Comparison of ENCODE assay signal across 1 cellular context in the genomic region with DNA sequence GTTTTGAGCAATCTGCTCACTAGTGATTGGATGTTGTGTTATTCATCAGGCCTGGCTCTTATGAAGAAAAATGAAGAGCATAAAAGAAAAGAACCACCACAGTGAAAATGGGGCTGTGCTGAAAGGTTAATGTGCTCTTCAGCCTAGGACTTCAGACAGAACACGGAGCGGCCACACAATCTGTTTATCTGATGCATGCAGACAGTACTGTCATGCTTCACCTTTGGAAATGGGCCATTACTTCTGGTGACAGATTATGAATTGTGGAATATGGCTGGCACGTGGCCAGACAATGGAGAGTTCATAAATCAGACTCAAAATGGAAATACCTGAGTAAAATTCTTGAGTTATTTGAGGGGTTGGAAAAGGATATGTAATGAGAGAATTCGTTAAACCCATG.
TF ChIP-seq lines count a peak whose summit lies in the region.

No MANE protein-coding gene starts in this region.

TF ChIP-seq in GM23338, 12 proteins besides CTCF, POLR2A, EP300 and RAD21 (continued from another document):
- TF ChIP-seq, protein P1, sequence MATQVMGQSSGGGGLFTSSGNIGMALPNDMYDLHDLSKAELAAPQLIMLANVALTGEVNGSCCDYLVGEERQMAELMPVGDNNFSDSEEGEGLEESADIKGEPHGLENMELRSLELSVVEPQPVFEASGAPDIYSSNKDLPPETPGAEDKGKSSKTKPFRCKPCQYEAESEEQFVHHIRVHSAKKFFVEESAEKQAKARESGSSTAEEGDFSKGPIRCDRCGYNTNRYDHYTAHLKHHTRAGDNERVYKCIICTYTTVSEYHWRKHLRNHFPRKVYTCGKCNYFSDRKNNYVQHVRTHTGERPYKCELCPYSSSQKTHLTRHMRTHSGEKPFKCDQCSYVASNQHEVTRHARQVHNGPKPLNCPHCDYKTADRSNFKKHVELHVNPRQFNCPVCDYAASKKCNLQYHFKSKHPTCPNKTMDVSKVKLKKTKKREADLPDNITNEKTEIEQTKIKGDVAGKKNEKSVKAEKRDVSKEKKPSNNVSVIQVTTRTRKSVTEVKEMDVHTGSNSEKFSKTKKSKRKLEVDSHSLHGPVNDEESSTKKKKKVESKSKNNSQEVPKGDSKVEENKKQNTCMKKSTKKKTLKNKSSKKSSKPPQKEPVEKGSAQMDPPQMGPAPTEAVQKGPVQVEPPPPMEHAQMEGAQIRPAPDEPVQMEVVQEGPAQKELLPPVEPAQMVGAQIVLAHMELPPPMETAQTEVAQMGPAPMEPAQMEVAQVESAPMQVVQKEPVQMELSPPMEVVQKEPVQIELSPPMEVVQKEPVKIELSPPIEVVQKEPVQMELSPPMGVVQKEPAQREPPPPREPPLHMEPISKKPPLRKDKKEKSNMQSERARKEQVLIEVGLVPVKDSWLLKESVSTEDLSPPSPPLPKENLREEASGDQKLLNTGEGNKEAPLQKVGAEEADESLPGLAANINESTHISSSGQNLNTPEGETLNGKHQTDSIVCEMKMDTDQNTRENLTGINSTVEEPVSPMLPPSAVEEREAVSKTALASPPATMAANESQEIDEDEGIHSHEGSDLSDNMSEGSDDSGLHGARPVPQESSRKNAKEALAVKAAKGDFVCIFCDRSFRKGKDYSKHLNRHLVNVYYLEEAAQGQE (IDR thresholded peaks at IDR 0.05; ENCODE audit: unreplicated experiment) = no peak
- TF ChIP-seq NANOG (IDR thresholded peaks at IDR 0.05; ENCODE audit: borderline replicate concordance) = no peak
- TF ChIP-seq, protein P2, sequence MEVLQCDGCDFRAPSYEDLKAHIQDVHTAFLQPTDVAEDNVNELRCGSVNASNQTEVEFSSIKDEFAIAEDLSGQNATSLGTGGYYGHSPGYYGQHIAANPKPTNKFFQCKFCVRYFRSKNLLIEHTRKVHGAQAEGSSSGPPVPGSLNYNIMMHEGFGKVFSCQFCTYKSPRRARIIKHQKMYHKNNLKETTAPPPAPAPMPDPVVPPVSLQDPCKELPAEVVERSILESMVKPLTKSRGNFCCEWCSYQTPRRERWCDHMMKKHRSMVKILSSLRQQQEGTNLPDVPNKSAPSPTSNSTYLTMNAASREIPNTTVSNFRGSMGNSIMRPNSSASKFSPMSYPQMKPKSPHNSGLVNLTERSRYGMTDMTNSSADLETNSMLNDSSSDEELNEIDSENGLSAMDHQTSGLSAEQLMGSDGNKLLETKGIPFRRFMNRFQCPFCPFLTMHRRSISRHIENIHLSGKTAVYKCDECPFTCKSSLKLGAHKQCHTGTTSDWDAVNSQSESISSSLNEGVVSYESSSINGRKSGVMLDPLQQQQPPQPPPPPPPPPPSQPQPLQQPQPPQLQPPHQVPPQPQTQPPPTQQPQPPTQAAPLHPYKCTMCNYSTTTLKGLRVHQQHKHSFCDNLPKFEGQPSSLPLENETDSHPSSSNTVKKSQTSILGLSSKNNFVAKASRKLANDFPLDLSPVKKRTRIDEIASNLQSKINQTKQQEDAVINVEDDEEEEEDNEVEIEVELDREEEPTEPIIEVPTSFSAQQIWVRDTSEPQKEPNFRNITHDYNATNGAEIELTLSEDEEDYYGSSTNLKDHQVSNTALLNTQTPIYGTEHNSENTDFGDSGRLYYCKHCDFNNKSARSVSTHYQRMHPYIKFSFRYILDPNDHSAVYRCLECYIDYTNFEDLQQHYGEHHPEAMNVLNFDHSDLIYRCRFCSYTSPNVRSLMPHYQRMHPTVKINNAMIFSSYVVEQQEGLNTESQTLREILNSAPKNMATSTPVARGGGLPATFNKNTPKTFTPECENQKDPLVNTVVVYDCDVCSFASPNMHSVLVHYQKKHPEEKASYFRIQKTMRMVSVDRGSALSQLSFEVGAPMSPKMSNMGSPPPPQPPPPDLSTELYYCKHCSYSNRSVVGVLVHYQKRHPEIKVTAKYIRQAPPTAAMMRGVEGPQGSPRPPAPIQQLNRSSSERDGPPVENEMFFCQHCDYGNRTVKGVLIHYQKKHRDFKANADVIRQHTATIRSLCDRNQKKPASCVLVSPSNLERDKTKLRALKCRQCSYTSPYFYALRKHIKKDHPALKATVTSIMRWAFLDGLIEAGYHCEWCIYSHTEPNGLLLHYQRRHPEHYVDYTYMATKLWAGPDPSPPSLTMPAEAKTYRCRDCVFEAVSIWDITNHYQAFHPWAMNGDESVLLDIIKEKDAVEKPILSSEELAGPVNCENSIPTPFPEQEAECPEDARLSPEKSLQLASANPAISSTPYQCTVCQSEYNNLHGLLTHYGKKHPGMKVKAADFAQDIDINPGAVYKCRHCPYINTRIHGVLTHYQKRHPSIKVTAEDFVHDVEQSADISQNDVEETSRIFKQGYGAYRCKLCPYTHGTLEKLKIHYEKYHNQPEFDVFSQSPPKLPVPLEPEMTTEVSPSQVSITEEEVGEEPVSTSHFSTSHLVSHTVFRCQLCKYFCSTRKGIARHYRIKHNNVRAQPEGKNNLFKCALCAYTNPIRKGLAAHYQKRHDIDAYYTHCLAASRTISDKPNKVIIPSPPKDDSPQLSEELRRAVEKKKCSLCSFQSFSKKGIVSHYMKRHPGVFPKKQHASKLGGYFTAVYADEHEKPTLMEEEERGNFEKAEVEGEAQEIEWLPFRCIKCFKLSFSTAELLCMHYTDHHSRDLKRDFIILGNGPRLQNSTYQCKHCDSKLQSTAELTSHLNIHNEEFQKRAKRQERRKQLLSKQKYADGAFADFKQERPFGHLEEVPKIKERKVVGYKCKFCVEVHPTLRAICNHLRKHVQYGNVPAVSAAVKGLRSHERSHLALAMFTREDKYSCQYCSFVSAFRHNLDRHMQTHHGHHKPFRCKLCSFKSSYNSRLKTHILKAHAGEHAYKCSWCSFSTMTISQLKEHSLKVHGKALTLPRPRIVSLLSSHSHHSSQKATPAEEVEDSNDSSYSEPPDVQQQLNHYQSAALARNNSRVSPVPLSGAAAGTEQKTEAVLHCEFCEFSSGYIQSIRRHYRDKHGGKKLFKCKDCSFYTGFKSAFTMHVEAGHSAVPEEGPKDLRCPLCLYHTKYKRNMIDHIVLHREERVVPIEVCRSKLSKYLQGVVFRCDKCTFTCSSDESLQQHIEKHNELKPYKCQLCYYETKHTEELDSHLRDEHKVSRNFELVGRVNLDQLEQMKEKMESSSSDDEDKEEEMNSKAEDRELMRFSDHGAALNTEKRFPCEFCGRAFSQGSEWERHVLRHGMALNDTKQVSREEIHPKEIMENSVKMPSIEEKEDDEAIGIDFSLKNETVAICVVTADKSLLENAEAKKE (CRISPR knock-in tag; IDR thresholded peaks at IDR 0.05) = no peak
- TF ChIP-seq CREB1 (CRISPR knock-in tag; IDR thresholded peaks at IDR 0.05; ENCODE audit: low read depth) = no peak
- TF ChIP-seq ZNF331 (CRISPR knock-in tag; IDR thresholded peaks at IDR 0.05; ENCODE audit: low read depth) = no peak
- no peak for TF ChIP-seq EZH2phosphoT487 (IDR thresholded peaks at IDR 0.05; ENCODE audit: unreplicated experiment)
